ENCODE assay signal across 15 cellular contexts in genomic region chr4:132218406-132218805, GRCh38.
DNase-seq lines count a peak whose midpoint lies in the region; ATAC-seq and TF ChIP-seq lines count a peak whose summit lies in the region.
"Had no signal": no experiment of that assay in that cellular context is flagged by ENCODE, and none has a peak within 500 bp of the region (broad histone marks: within the 10 kb centered on the region; RNA-seq: fewer than 3 reads in every experiment).

No MANE protein-coding gene starts in this region.

- no CpG with 5 or more reads among the region's 1 CpG for WGBS in IMR-90 (ENCODE audit: extremely low coverage in 2 of 2, insufficient read length in 1 of 2), 2 experiments
- 79 to 89% methylated on average over 1 of the region's 1 CpG for WGBS in esophagus squamous epithelium, 2 donors

- no peaks in the 10 kb centered on the region for H4K20me1 ChIP-seq in IMR-90 (ENCODE audit: insufficient read depth, low read length)

- ATAC-seq in IMR-90 (ENCODE audit: low read depth) (no peak), HG03520 (IDR thresholded peaks at IDR 0.05; ENCODE audit: unreplicated experiment) (no peak)

- no peak overlapping the region for H2AK9ac ChIP-seq in IMR-90 (replicated peaks; ENCODE audit: low read depth, low read length, poor library complexity)

- no peaks in the 10 kb centered on the region for H3K79me1 ChIP-seq in IMR-90 (ENCODE audit: low read depth in 1 of 2, low read length in 2 of 2)

- H3K4me3 ChIP-seq in IMR-90 (ENCODE audit: insufficient read depth, low read depth, low read length) (no peak overlapping the region), esophagus squamous epithelium (no peak overlapping the region)

- H2BK5ac ChIP-seq in IMR-90 (ENCODE audit: low read depth, low read length, poor library complexity, severe bottlenecking): no peak overlapping the region

- no peak for TF ChIP-seq CTCF in IMR-90 (conservative IDR thresholded peaks at IDR 0.05; ENCODE audit: low read depth, low read length)
- no peak for TF ChIP-seq CTCF in esophagus squamous epithelium (IDR thresholded peaks at IDR 0.05)
- TF ChIP-seq CTCF in GM10266 (IDR thresholded peaks at IDR 0.05; ENCODE audit: control insufficient read depth, insufficient read depth, low read depth, missing control alignments): no peak

- no peak overlapping the region for H3K18ac ChIP-seq in IMR-90 (ENCODE audit: low read depth, low read length)

- no peak overlapping the region for H2AK5ac ChIP-seq in IMR-90 (ENCODE audit: low read depth, low read length)

- no peaks in the 10 kb centered on the region for H3K4me1 ChIP-seq in IMR-90 (ENCODE audit: control insufficient read depth, insufficient read depth, low read length)
- H3K4me1 ChIP-seq in esophagus squamous epithelium: no peaks in the 10 kb centered on the region

- no peak overlapping the region for H4K5ac ChIP-seq in IMR-90 (ENCODE audit: low read depth, low read length)

- H3K4me1 Mint-ChIP-seq in activated T-cell treated with anti-CD3 and anti-CD28 coated beads, Interleukin-2, amount 50 U/mL, for 24 hours (ENCODE audit: low read depth): no peaks in the 10 kb centered on the region

- no peaks in the 10 kb centered on the region for H3K9me1 ChIP-seq in IMR-90 (ENCODE audit: insufficient read depth, low read length)

- H3K23ac ChIP-seq in IMR-90 (ENCODE audit: low read depth, low read length): no peak overlapping the region

- no peak overlapping the region for H3K14ac ChIP-seq in IMR-90 (replicated peaks; ENCODE audit: low read depth, low read length)

- H3K36me3 Mint-ChIP-seq in activated T-cell treated with anti-CD3 and anti-CD28 coated beads, Interleukin-2, amount 50 U/mL, for 24 hours (ENCODE audit: low read depth): no peaks in the 10 kb centered on the region

- no peak overlapping the region for H3K4ac ChIP-seq in IMR-90 (ENCODE audit: low read depth, low read length)

- no peak overlapping the region for H3K56ac ChIP-seq in IMR-90 (ENCODE audit: extremely low read depth, insufficient read depth, low read length)

- no peak overlapping the region for H2BK20ac ChIP-seq in IMR-90 (ENCODE audit: low read depth, low read length)

- no peak for TF ChIP-seq RAD21 in IMR-90 (IDR thresholded peaks at IDR 0.05; ENCODE audit: low read length)

- H2BK15ac ChIP-seq in IMR-90 (ENCODE audit: low read depth, low read length): no peak overlapping the region

- H3K4me2 ChIP-seq in IMR-90 (ENCODE audit: low read depth, low read length): no peak overlapping the region

- H3K36me3 ChIP-seq in IMR-90 (ENCODE audit: control insufficient read depth, insufficient read depth, low read length) (no peaks in the 10 kb centered on the region), esophagus squamous epithelium (no peaks in the 10 kb centered on the region)

- CTCF ChIA-PET in IMR-90 (lab: Yijun Ruan, JAX): no interaction called here

- TF ChIP-seq POLR2A in IMR-90 (IDR thresholded peaks at IDR 0.05; ENCODE audit: low read depth, low read length): no peak
- TF ChIP-seq POLR2A in esophagus squamous epithelium (IDR thresholded peaks at IDR 0.05): no peak

- DNase-seq in IMR-90: peak; percentile 13
- peak; percentile 21 for DNase-seq in amniotic epithelial cell (ENCODE audit: low read depth)
- DNase-seq in glomerular visceral epithelial cell (ENCODE audit: extremely low spot score): peak; percentile 36
- no peak for DNase-seq in esophagus squamous epithelium (lab: John Stamatoyannopoulos, UW)
- DNase-seq in GM10266 (ENCODE audit: extremely low spot score): no peak
- DNase-seq in activated T-cell treated with anti-CD3 and anti-CD28 coated beads, Interleukin-2, amount 50 U/mL, for 24 hours: no peak
- DNase-seq: Kasumi-1, NCI-H1417, NCI-H1930, NCI-H2171, NCI-H510A, NCI-H82, SIG-M5 had no signal

- intact Hi-C loops in IMR-90 (cut with micrococcal nuclease) (no loop called here), esophagus squamous epithelium (cut with DNase I) (no loop called here)

- no peak overlapping the region for H2BK120ac ChIP-seq in IMR-90 (ENCODE audit: low read depth, low read length)

- dilution Hi-C loops in IMR-90 (cut with HindIII; ENCODE audit: low sequenced_read_pairs, unreplicated experiment): no loop called here

- H3K27me3 ChIP-seq in IMR-90 (ENCODE audit: control insufficient read depth, insufficient read depth, low read length) (no peaks in the 10 kb centered on the region), esophagus squamous epithelium (no peaks in the 10 kb centered on the region)

- H3K9me3 Mint-ChIP-seq in activated T-cell treated with anti-CD3 and anti-CD28 coated beads, Interleukin-2, amount 50 U/mL, for 24 hours: peaks cover 5% of the 10 kb centered on the region

- no peak overlapping the region for H3K27ac Mint-ChIP-seq in activated T-cell treated with anti-CD3 and anti-CD28 coated beads, Interleukin-2, amount 50 U/mL, for 24 hours

- no TSS peak for BruUV-seq in IMR-90 (replicated peaks; lab: Mats Ljungman, UMichigan)

- H4K91ac ChIP-seq in IMR-90 (ENCODE audit: insufficient read depth, low read depth, low read length): no peak overlapping the region

- H3K4me3 Mint-ChIP-seq in activated T-cell treated with anti-CD3 and anti-CD28 coated beads, Interleukin-2, amount 50 U/mL, for 24 hours: no peak overlapping the region

- POLR2A ChIA-PET in IMR-90 (lab: Charles Lee; ENCODE audit: unreplicated experiment): no interaction called here

- no peaks in the 10 kb centered on the region for H3K9me3 ChIP-seq in IMR-90 (ENCODE audit: control insufficient read depth, insufficient read depth, low read length)
- H3K9me3 ChIP-seq in esophagus squamous epithelium: no peaks in the 10 kb centered on the region

- no peak overlapping the region for H3K9ac ChIP-seq in IMR-90 (ENCODE audit: low read depth, low read length)

- no peaks in the 10 kb centered on the region for H3K27me3 Mint-ChIP-seq in activated T-cell treated with anti-CD3 and anti-CD28 coated beads, Interleukin-2, amount 50 U/mL, for 24 hours

- in situ Hi-C loops in IMR-90 (cut with MboI; ENCODE audit: low sequenced_read_pairs): no loop called here

- H3K27ac ChIP-seq in IMR-90 (ENCODE audit: insufficient read depth, low read length) (no peak overlapping the region), esophagus squamous epithelium (no peak overlapping the region)
- H3K27ac ChIP-seq: C4-2B had no signal

- H4K8ac ChIP-seq in IMR-90 (ENCODE audit: low read depth in 2 of 2, low read length in 2 of 2): no peak overlapping the region

- no peak overlapping the region for H2AFZ ChIP-seq in IMR-90 (replicated peaks; ENCODE audit: low read length, poor library complexity)

TF ChIP-seq in IMR-90, 13 proteins besides CTCF, POLR2A, EP300 and RAD21:
- TF ChIP-seq RCOR1 (IDR thresholded peaks at IDR 0.05; ENCODE audit: insufficient replicate concordance, low read length) (no peak), CHD1 (IDR thresholded peaks at IDR 0.05; ENCODE audit: low read depth, low read length) (no peak), SMC3 (IDR thresholded peaks at IDR 0.05; ENCODE audit: low read depth, low read length) (no peak), BHLHE40 (IDR thresholded peaks at IDR 0.05; ENCODE audit: low read depth, low read length) (no peak)
- TF ChIP-seq, protein P1, sequence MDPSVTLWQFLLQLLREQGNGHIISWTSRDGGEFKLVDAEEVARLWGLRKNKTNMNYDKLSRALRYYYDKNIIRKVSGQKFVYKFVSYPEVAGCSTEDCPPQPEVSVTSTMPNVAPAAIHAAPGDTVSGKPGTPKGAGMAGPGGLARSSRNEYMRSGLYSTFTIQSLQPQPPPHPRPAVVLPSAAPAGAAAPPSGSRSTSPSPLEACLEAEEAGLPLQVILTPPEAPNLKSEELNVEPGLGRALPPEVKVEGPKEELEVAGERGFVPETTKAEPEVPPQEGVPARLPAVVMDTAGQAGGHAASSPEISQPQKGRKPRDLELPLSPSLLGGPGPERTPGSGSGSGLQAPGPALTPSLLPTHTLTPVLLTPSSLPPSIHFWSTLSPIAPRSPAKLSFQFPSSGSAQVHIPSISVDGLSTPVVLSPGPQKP (IDR thresholded peaks at IDR 0.05; ENCODE audit: borderline replicate concordance, low read depth, low read length): no peak
TF ChIP-seq in IMR-90: peak in this region for 0.

Comparison
In these comparisons a context has a peak if more than half of its experiments do, and no peak if none do; other contexts are left out.
1. DNase-seq: peak in IMR-90 (single experiment), amniotic epithelial cell (single experiment) and glomerular visceral epithelial cell (single experiment); none in esophagus squamous epithelium (single experiment), GM10266 (single experiment) and activated T-cell treated with anti-CD3 and anti-CD28 coated beads, Interleukin-2, amount 50 U/mL, for 24 hours (single experiment).